In the genomic region with DNA sequence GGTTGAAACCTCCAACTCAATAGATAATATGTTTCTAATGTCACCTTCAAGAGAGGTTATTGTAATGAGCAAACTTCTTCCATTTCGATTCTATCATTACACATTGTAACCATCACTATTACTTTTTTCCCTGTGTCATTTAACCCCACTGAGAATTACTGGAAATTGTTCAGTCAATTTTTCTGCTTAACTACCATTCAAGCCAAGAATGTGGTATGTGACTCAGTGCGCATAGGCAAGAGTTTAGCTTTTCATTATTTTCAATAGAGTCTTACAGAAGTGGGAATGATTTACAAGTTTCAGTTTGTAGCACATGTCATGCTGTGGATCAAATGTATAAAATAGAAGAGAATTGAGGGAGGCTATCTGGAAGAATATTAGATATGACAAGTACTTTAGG, we compare ENCODE assay signal across 34 cellular contexts. TPM values are rescaled to one million over a fixed set of nuclear protein-coding genes. Genes with fewer than 3 reads are reported as not detected.
"Had no signal": no experiment of that assay in that cellular context is flagged by ENCODE, and none has a peak within 500 bp of the region (broad histone marks: within the 10 kb centered on the region; RNA-seq: fewer than 3 reads in every experiment).

No MANE protein-coding gene starts in this region.

- DNase-seq: activated CD4-positive, alpha-beta memory T cell treated with anti-CD3 and anti-CD28 coated beads, Interleukin-2, amount 10 ng/mL, durations not matched to agents 7 days and 5 days; activated CD4-positive, alpha-beta T cell treated with anti-CD3 and anti-CD28 coated beads for 1 hour; activated CD4-positive, alpha-beta T cell treated with anti-CD3 and anti-CD28 coated beads for 48 hours; activated CD4-positive, CD25-positive, alpha-beta regulatory T cell; activated gamma-delta T cell; activated naive CD4-positive, alpha-beta T cell treated with Interleukin-2 at 50 U/mL for 16 hours; activated naive CD8-positive, alpha-beta T cell treated with anti-CD3 and anti-CD28 coated beads, Interleukin-2, amount 10 ng/mL, durations not matched to agents 7 days and 5 days; activated T-cell treated with anti-CD3 and anti-CD28 coated beads, Interleukin-2, amount 50 U/mL, for 1 hour; amygdala; brain microvascular endothelial cell; central memory CD4-positive, alpha-beta T cell; NCI-H1048; NCI-H1105 treated with DMSO at 0.1 percent for 48 hours; NCI-H1436; NCI-H1694; NCI-H1930; NCI-H2081 treated with DMSO at 0.1 percent for 48 hours; NCI-H226; NCI-H446 treated with DMSO at 0.1 percent for 48 hours; NCI-H524; NCI-H69; PC-9; SIG-M5; SW 1271; T1000; WERI-Rb-1 had no signal

- H3K36me3 ChIP-seq: ascending aorta, brain microvascular endothelial cell, WERI-Rb-1 had no signal

- H3K27ac ChIP-seq: ascending aorta, brain microvascular endothelial cell, PC-9, RWPE1, WERI-Rb-1 had no signal

- H3K9me3 ChIP-seq: ascending aorta had no signal

- H3K4me3 ChIP-seq: ascending aorta, K562, PC-9 had no signal

- H3K27me3 ChIP-seq: ascending aorta, brain microvascular endothelial cell had no signal

- H3K4me2 ChIP-seq: PC-9 had no signal

- H2AFZ ChIP-seq: PC-9 had no signal

- ATAC-seq: K562, Right ventricle myocardium inferior had no signal

RNA-seq across cellular contexts. Expression of gene PIEZO2, which starts 34.3 kb away (rescaled TPM):
- total RNA-seq: activated CD4-positive, alpha-beta memory T cell treated with anti-CD3 and anti-CD28 coated beads, Interleukin-2, amount 10 ng/mL, durations not matched to agents 7 days and 5 days; activated CD8-positive, alpha-beta memory T cell treated with anti-CD3 and anti-CD28 coated beads for 36 hours; activated naive CD8-positive, alpha-beta T cell treated with anti-CD3 and anti-CD28 coated beads, Interleukin-2, amount 10 ng/mL, durations not matched to agents 7 days and 5 days; activated T-helper 2 cell treated with anti-CD3 and anti-CD28 coated beads, Interferon-gamma antibody, Interleukin-2, Interleukin-4, amounts not matched to agents 10 μg/mL and 5 μg/mL and 100 μg/mL, durations not matched to agents 14 hours and 24 hours and 36 hours; PC-9; T-helper 1 cell treated with Interleukin-12 subunit alpha and Interleukin-12 subunit beta and Interleukin-4 antibody, amounts not matched to agents 30 ng/mL and 1 ng/mL, for 36 hours; T-helper 2 cell treated with Interferon-gamma antibody and Interleukin-4, amounts not matched to agents 100 ng/mL and 5 ng/mL, for 36 hours had no signal
